27 cellular contexts compared by ENCODE assay signal in genomic region chr20:20655883-20656282, GRCh38.
"Had no signal": no experiment of that assay in that cellular context is flagged by ENCODE, and none has a peak within 500 bp of the region (broad histone marks: within the 10 kb centered on the region; RNA-seq: fewer than 3 reads in every experiment).

No MANE protein-coding gene starts in this region.

- ATAC-seq: stimulated activated memory B cell treated with anti-CD40 and anti-IgM and Interleukin-4, amounts not matched to agents 10 μg/mL and 1 μg/mL and 100 μg/mL, for 72 hours; stimulated activated naive B cell treated with anti-CD40 and anti-IgM and Interleukin-4, amounts not matched to agents 10 μg/mL and 1 μg/mL and 100 μg/mL, for 72 hours; stimulated activated naive CD8-positive, alpha-beta T cell treated with anti-CD3 and anti-CD28 coated beads, Interleukin-15, amount 100 ng/mL, for 72 hours; stimulated activated naive CD8-positive, alpha-beta T cell treated with anti-CD3 and anti-CD28 coated beads, Interleukin-15, Interleukin-2, amounts not matched to agents 100 U/mL and 50 U/mL, for 24 hours; upper lobe of right lung had no signal

- H3K36me3 Mint-ChIP-seq: type B pancreatic cell had no signal

- H3K27me3 Mint-ChIP-seq: stimulated activated memory B cell treated with anti-CD40 and anti-IgM and Interleukin-4, amounts not matched to agents 10 μg/mL and 1 μg/mL and 100 μg/mL, for 72 hours; stimulated activated naive B cell treated with anti-CD40 and anti-IgM and Interleukin-4, amounts not matched to agents 10 μg/mL and 1 μg/mL and 100 μg/mL, for 72 hours; stimulated activated naive CD8-positive, alpha-beta T cell treated with anti-CD3 and anti-CD28 coated beads, Interleukin-15, amount 100 ng/mL, for 72 hours; stimulated activated naive CD8-positive, alpha-beta T cell treated with anti-CD3 and anti-CD28 coated beads, Interleukin-15, Interleukin-2, amounts not matched to agents 100 ng/mL and 50 ng/mL, for 24 hours; type B pancreatic cell had no signal

- H3K27me3 ChIP-seq: stomach, suprapubic skin, testis, thyroid gland, tibial artery, tibial nerve, transverse colon, upper lobe of left lung, upper lobe of right lung, uterus, vagina had no signal

- H3K9me3 ChIP-seq: stomach, suprapubic skin, testis, thoracic aorta, thyroid gland, tibial artery, tibial nerve, transverse colon, upper lobe of left lung, upper lobe of right lung, uterus, vagina had no signal

- H3K4me3 Mint-ChIP-seq: stimulated activated memory B cell treated with anti-CD40 and anti-IgM and Interleukin-4, amounts not matched to agents 10 μg/mL and 1 μg/mL and 100 μg/mL, for 72 hours; stimulated activated naive B cell treated with anti-CD40 and anti-IgM and Interleukin-4, amounts not matched to agents 10 μg/mL and 1 μg/mL and 100 μg/mL, for 72 hours; stimulated activated naive CD8-positive, alpha-beta T cell treated with anti-CD3 and anti-CD28 coated beads, Interleukin-15, amount 100 ng/mL, for 72 hours; stimulated activated naive CD8-positive, alpha-beta T cell treated with anti-CD3 and anti-CD28 coated beads, Interleukin-15, Interleukin-2, amounts not matched to agents 100 ng/mL and 50 ng/mL, for 24 hours; type B pancreatic cell had no signal

- DNase-seq: stimulated activated CD4-positive, alpha-beta T cell treated with anti-CD3 and anti-CD28 coated beads, Interleukin-2, amount 100 ng/mL, for 48 hours; stimulated activated CD4-positive, alpha-beta T cell treated with anti-CD3 and anti-CD28 coated beads, Interleukin-4, amount 100 ng/mL, for 1 hour; stimulated activated CD4-positive, alpha-beta T cell treated with anti-CD3 and anti-CD28 coated beads, Interleukin-4, amount 100 ng/mL, for 24 hours; stimulated activated CD4-positive, alpha-beta T cell treated with anti-CD3 and anti-CD28 coated beads, Interleukin-4, amount 100 ng/mL, for 4 hours; stimulated activated CD8-positive, alpha-beta memory T cell treated with anti-CD3 and anti-CD28 coated beads, Interleukin-4, amount 100 ng/mL, for 48 hours; stimulated activated naive B cell treated with anti-CD40 and anti-IgM and Interleukin-4, amounts not matched to agents 10 μg/mL and 1 μg/mL and 100 μg/mL, for 72 hours; stimulated activated naive CD4-positive, alpha-beta T cell; stimulated activated naive CD4-positive, alpha-beta T cell treated with Interleukin-2 at 50 U/mL for 16 hours; stimulated activated naive CD8-positive, alpha-beta T cell treated with anti-CD3 and anti-CD28 coated beads, Interleukin-15, amount 100 ng/mL, for 72 hours; stimulated activated naive CD8-positive, alpha-beta T cell treated with anti-CD3 and anti-CD28 coated beads, Interleukin-15, Interleukin-2, amounts not matched to agents 100 U/mL and 50 U/mL, for 24 hours; stomach; substantia nigra; testis; thyroid gland; tibial artery; transverse colon; trophoblast cell; upper lobe of left lung; upper lobe of right lung; uterus had no signal

- H3K36me3 ChIP-seq: suprapubic skin, thoracic aorta, thyroid gland, tibial artery, tibial nerve, upper lobe of right lung, uterus, vagina had no signal

- H3K27ac Mint-ChIP-seq: stimulated activated memory B cell treated with anti-CD40 and anti-IgM and Interleukin-4, amounts not matched to agents 10 μg/mL and 1 μg/mL and 100 μg/mL, for 72 hours; stimulated activated naive B cell treated with anti-CD40 and anti-IgM and Interleukin-4, amounts not matched to agents 10 μg/mL and 1 μg/mL and 100 μg/mL, for 72 hours; stimulated activated naive CD8-positive, alpha-beta T cell treated with anti-CD3 and anti-CD28 coated beads, Interleukin-15, amount 100 ng/mL, for 72 hours; stimulated activated naive CD8-positive, alpha-beta T cell treated with anti-CD3 and anti-CD28 coated beads, Interleukin-15, Interleukin-2, amounts not matched to agents 100 ng/mL and 50 ng/mL, for 24 hours; type B pancreatic cell had no signal

- H3K9me3 Mint-ChIP-seq: stimulated activated memory B cell treated with anti-CD40 and anti-IgM and Interleukin-4, amounts not matched to agents 10 μg/mL and 1 μg/mL and 100 μg/mL, for 72 hours; stimulated activated naive B cell treated with anti-CD40 and anti-IgM and Interleukin-4, amounts not matched to agents 10 μg/mL and 1 μg/mL and 100 μg/mL, for 72 hours; stimulated activated naive CD8-positive, alpha-beta T cell treated with anti-CD3 and anti-CD28 coated beads, Interleukin-15, amount 100 ng/mL, for 72 hours; stimulated activated naive CD8-positive, alpha-beta T cell treated with anti-CD3 and anti-CD28 coated beads, Interleukin-15, Interleukin-2, amounts not matched to agents 100 ng/mL and 50 ng/mL, for 24 hours; type B pancreatic cell had no signal

- H3K4me1 Mint-ChIP-seq: stimulated activated memory B cell treated with anti-CD40 and anti-IgM and Interleukin-4, amounts not matched to agents 10 μg/mL and 1 μg/mL and 100 μg/mL, for 72 hours; stimulated activated naive CD8-positive, alpha-beta T cell treated with anti-CD3 and anti-CD28 coated beads, Interleukin-15, amount 100 ng/mL, for 72 hours had no signal

- H3K4me1 ChIP-seq: suprapubic skin, testis, transverse colon, upper lobe of right lung, uterus, vagina had no signal

- H3K27ac ChIP-seq: stomach, suprapubic skin, testis, thoracic aorta, thyroid gland, tibial artery, tibial nerve, transverse colon, upper lobe of left lung, upper lobe of right lung, uterus, vagina had no signal

- H3K4me3 ChIP-seq: stomach, suprapubic skin, testis, thoracic aorta, thyroid gland, tibial artery, tibial nerve, transverse colon, upper lobe of left lung, upper lobe of right lung, uterus, vagina had no signal
